1 cellular context compared by ENCODE assay signal in the genomic region with DNA sequence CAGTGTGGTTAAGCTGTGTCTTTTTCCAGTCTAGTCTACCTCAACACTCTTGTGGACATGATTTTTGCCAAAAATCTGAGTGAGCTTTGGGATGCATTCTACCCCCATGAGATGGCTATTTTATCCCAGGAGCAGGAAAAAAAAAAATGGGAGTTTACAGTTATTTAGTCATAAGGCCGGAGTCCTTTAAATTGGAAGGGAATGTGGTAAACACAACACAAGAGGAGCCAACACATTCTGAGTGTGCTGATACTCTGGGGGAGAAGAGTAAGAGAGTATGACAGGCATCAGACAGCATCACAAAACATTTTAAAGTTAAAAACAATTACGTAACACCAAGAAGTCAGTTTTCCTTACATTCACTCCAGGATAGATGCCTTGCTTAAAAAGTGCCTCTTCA.
TF ChIP-seq lines count a peak whose summit lies in the region.

No MANE protein-coding gene starts in this region.

TF ChIP-seq in IMR-90, 13 proteins besides CTCF, POLR2A, EP300 and RAD21:
- TF ChIP-seq SMC3 (IDR thresholded peaks at IDR 0.05; ENCODE audit: low read depth, low read length) (no peak), CEBPB (IDR thresholded peaks at IDR 0.05; ENCODE audit: low read depth, low read length) (0 out of 2 replicates have a peak, but pooled peaks have one; percentile 13)
